ENCODE assay signal across 1 cellular context in genomic region chr11:64090811-64091516, GRCh38.
TF ChIP-seq lines count a peak whose summit lies in the region.

No MANE protein-coding gene starts in this region.

TF ChIP-seq in GM23338, 12 proteins besides CTCF, POLR2A, EP300 and RAD21 (continued from another document):
- TF ChIP-seq ZNF462 (CRISPR knock-in tag; IDR thresholded peaks at IDR 0.05) (no peak), EZH2 (IDR thresholded peaks at IDR 0.05; ENCODE audit: low read depth, unreplicated experiment) (no peak), ZNF331 (CRISPR knock-in tag; IDR thresholded peaks at IDR 0.05; ENCODE audit: low read depth) (no peak), JUNB (IDR thresholded peaks at IDR 0.05; ENCODE audit: unreplicated experiment) (no peak), CREB1 (CRISPR knock-in tag; IDR thresholded peaks at IDR 0.05; ENCODE audit: low read depth) (no peak), EZH2phosphoT487 (IDR thresholded peaks at IDR 0.05; ENCODE audit: unreplicated experiment) (no peak), ETS1 (IDR thresholded peaks at IDR 0.05) (no peak), ZNF114 (CRISPR knock-in tag; IDR thresholded peaks at IDR 0.05) (no peak)
- TF ChIP-seq, protein P1, sequence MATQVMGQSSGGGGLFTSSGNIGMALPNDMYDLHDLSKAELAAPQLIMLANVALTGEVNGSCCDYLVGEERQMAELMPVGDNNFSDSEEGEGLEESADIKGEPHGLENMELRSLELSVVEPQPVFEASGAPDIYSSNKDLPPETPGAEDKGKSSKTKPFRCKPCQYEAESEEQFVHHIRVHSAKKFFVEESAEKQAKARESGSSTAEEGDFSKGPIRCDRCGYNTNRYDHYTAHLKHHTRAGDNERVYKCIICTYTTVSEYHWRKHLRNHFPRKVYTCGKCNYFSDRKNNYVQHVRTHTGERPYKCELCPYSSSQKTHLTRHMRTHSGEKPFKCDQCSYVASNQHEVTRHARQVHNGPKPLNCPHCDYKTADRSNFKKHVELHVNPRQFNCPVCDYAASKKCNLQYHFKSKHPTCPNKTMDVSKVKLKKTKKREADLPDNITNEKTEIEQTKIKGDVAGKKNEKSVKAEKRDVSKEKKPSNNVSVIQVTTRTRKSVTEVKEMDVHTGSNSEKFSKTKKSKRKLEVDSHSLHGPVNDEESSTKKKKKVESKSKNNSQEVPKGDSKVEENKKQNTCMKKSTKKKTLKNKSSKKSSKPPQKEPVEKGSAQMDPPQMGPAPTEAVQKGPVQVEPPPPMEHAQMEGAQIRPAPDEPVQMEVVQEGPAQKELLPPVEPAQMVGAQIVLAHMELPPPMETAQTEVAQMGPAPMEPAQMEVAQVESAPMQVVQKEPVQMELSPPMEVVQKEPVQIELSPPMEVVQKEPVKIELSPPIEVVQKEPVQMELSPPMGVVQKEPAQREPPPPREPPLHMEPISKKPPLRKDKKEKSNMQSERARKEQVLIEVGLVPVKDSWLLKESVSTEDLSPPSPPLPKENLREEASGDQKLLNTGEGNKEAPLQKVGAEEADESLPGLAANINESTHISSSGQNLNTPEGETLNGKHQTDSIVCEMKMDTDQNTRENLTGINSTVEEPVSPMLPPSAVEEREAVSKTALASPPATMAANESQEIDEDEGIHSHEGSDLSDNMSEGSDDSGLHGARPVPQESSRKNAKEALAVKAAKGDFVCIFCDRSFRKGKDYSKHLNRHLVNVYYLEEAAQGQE (IDR thresholded peaks at IDR 0.05; ENCODE audit: unreplicated experiment): no peak
TF ChIP-seq in GM23338: peak in this region for 0.
